1 cellular context compared by ENCODE assay signal in the genomic region with DNA sequence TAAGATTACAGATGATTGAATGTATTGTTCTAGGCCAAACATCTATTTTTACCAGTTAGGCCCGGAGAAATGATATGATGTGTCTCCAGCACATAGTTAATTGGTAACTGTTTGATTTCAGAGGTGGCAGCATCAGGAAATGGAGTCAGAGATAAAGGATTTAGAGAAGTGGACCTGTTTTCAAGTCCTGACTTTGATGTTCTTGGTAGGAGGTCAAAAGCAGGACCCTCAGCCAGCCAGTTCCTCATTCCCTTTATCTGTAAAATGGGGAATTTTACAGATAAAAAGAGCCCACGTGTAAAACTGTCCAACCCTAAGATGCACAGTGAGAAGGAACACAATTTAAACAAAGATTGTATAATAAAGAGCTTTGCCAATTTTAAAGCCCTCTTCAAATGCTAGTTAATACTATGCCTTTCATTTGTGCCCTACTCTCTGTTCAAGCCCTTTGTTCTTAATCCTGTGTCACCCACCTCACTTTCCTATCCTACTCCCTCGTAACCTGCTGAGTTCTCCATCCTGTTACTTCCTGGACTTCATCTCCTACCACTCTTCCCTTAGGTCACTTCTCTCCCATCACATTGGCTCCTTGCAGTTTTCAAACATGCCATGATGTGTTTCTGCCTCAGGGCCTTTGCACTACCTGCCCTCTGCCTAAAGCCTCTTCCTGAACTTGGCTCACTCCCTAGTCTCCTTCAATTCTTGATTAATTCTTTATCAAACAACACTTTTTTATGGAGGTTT.
A peak's percentile ranks its signal among the peaks of the same experiment; 100 is the strongest.
TF ChIP-seq lines count a peak whose summit lies in the region.

No MANE protein-coding gene starts in this region.

TF ChIP-seq in K562, 482 proteins besides CTCF, POLR2A, EP300 and RAD21:
- TF ChIP-seq ZNF384 (IDR thresholded peaks at IDR 0.05; ENCODE audit: low read depth, low read length) = no peak
- TF ChIP-seq PHF8 (IDR thresholded peaks at IDR 0.05; ENCODE audit: borderline replicate concordance, low read length) = no peak
- TF ChIP-seq SMARCA5 (IDR thresholded peaks at IDR 0.05) = peak; percentile 55; the same call in 1 of the 2 replicates
- TF ChIP-seq FOXK1 (CRISPR knock-in tag; IDR thresholded peaks at IDR 0.05; ENCODE audit: borderline replicate concordance) = no peak
- TF ChIP-seq EZH2 (IDR thresholded peaks at IDR 0.05; ENCODE audit: borderline replicate concordance, low read depth, low read length) = no peak
- TF ChIP-seq RBM25 (IDR thresholded peaks at IDR 0.05; ENCODE audit: low read depth, low read length, severe bottlenecking) = peak; percentile 66
- no peak for TF ChIP-seq TEAD2 (tag; IDR thresholded peaks at IDR 0.05)
- TF ChIP-seq L3MBTL2 (IDR thresholded peaks at IDR 0.05) = no peak
- no peak for TF ChIP-seq GABPB2 (CRISPR knock-in tag; conservative IDR thresholded peaks at IDR 0.05)
- peak; percentile 43; the same call in 1 of the 2 replicates for TF ChIP-seq BCOR (IDR thresholded peaks at IDR 0.05)
- TF ChIP-seq KDM1A (IDR thresholded peaks at IDR 0.05) = 0 out of 4 replicates have a peak, but pooled peaks of 1 of the 2 experiments have one; percentile 7
- no peak for TF ChIP-seq CBX3 (IDR thresholded peaks at IDR 0.05; ENCODE audit: borderline replicate concordance in 1 of 2, low read length in 2 of 2)
- TF ChIP-seq NFIC (IDR thresholded peaks at IDR 0.05) = no peak
- TF ChIP-seq SPI1 (IDR thresholded peaks at IDR 0.05; ENCODE audit: borderline replicate concordance, low read depth, low read length) = 0 out of 2 replicates have a peak, but pooled peaks have one; percentile 30
